ENCODE assay signal across 12 cellular contexts in the genomic region with DNA sequence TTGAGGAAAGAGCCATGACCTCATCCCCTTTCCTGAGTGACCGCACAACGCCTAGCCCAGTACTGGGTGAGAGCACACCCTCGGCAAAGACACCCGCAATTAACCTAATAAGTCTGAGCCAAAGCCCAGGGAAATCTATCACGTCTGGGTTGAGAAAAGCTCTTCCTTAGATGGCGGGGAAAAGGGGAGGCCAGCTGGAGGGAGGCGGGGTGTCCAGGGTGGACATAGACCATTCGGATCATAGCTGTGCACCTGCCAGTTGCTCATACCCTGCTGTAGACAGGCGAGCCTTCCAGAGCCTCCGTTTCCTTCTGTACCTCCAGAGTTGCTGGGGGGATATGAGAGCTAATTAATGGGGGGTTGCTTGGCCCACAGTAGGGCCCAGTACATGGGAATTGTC.
DNase-seq lines count a peak whose midpoint lies in the region; ATAC-seq and TF ChIP-seq lines count a peak whose summit lies in the region.
"Had no signal": no experiment of that assay in that cellular context is flagged by ENCODE, and none has a peak within 500 bp of the region (broad histone marks: within the 10 kb centered on the region; RNA-seq: fewer than 3 reads in every experiment).

No MANE protein-coding gene starts in this region.

- no peak for TF ChIP-seq CTCF in vagina (IDR thresholded peaks at IDR 0.05)

- H3K9me3 ChIP-seq in HUES64 (ENCODE audit: insufficient read depth, low read depth, low read length) = no peaks in the 10 kb centered on the region
- no peaks in the 10 kb centered on the region for H3K9me3 ChIP-seq in iPS-20b (ENCODE audit: insufficient read depth, low read depth, low read length)
- no peaks in the 10 kb centered on the region for H3K9me3 ChIP-seq in vagina
- H3K9me3 ChIP-seq: pancreas had no signal

- H3K27ac ChIP-seq in HUES64 (ENCODE audit: low read depth, low read length) (peak overlapping the region; percentile 12; the same call in 1 of the 2 replicates), iPS-20b (ENCODE audit: low read length) (no peak overlapping the region), vagina (no peak overlapping the region)
- H3K27ac ChIP-seq: HL-60, pancreas had no signal

- H3K4me3 ChIP-seq in HUES64 (ENCODE audit: low read length) (no peak overlapping the region), iPS-20b (ENCODE audit: low read length) (no peak overlapping the region), vagina (no peak overlapping the region)
- H3K4me3 ChIP-seq: pancreas had no signal

- intact Hi-C loops in sciatic nerve (cut with DNase I) = no loop called here
- intact Hi-C loops in vagina (cut with DNase I) = no loop called here

- 95% methylated on average over 10 of the region's 10 CpGs for WGBS in HUES64

- no peaks in the 10 kb centered on the region for H3K27me3 ChIP-seq in HUES64 (ENCODE audit: insufficient read depth, low read length)
- no peaks in the 10 kb centered on the region for H3K27me3 ChIP-seq in iPS-20b (ENCODE audit: insufficient read depth, low read length)
- H3K27me3 ChIP-seq in vagina = no peaks in the 10 kb centered on the region
- H3K27me3 ChIP-seq: pancreas had no signal

- peak overlapping the region; percentile 40; the same call in 1 of the 2 replicates for H3K9ac ChIP-seq in HUES64 (ENCODE audit: low read depth, low read length)
- H3K9ac ChIP-seq in iPS-20b (ENCODE audit: low read depth, low read length) = peak overlapping the region; percentile 14; the same call in 1 of the 2 replicates

- peaks cover 11% of the 10 kb centered on the region; the same call in 1 of the 2 replicates for H3K4me1 ChIP-seq in HUES64 (ENCODE audit: insufficient read depth, low read length)
- H3K4me1 ChIP-seq in iPS-20b (ENCODE audit: insufficient read depth, low read length) = peaks cover 11% of the 10 kb centered on the region; the same call in 1 of the 2 replicates
- peaks cover 13% of the 10 kb centered on the region for H3K4me1 ChIP-seq in vagina
- H3K4me1 ChIP-seq: pancreas had no signal

- ATAC-seq in sciatic nerve = peak; percentile 23
- no peak for ATAC-seq in HG03469 (IDR thresholded peaks at IDR 0.05; ENCODE audit: unreplicated experiment)
- ATAC-seq: activated CD8-positive, alpha-beta memory T cell treated with anti-CD3 and anti-CD28 coated beads, Interleukin-2, amount 10 ng/mL, durations not matched to agents 7 days and 5 days had no signal

- no peak for TF ChIP-seq POLR2A in vagina (IDR thresholded peaks at IDR 0.05)

- H3K36me3 ChIP-seq in HUES64 (ENCODE audit: insufficient read depth, low read length) (no peaks in the 10 kb centered on the region), iPS-20b (ENCODE audit: insufficient read depth, low read depth, low read length) (peaks cover 9% of the 10 kb centered on the region; the same call in 1 of the 2 replicates), vagina (peaks cover 0 to 27% of the 10 kb centered on the region in 2 donors)

- DNase-seq in cerebellar cortex (ENCODE audit: low spot score) (peak; percentile 64), sciatic nerve (ENCODE audit: low spot score) (no peak), glomerular visceral epithelial cell (ENCODE audit: extremely low spot score) (no peak), vagina (ENCODE audit: extremely low spot score in 2 of 2) (no peak), foreskin melanocyte (no peak)
- DNase-seq: activated CD8-positive, alpha-beta memory T cell treated with anti-CD3 and anti-CD28 coated beads, Interleukin-2, amount 10 ng/mL, durations not matched to agents 7 days and 5 days; NCI-H2081 treated with DMSO at 0.1 percent for 48 hours had no signal
